In genomic region chr20:59032023-59032712, GRCh38 we compare ENCODE assay signal across 8 cellular contexts. TPM values are rescaled to one million over a fixed set of nuclear protein-coding genes. Genes with fewer than 3 reads are reported as not detected.
DNase-seq lines count a peak whose midpoint lies in the region; ATAC-seq and TF ChIP-seq lines count a peak whose summit lies in the region.

Gene ATP5F1E (minus strand): TSS chr20:59032335. CDS start chr20:59032251, 84 bp downstream.

- peak within 1 kb of the TSS; percentile 94 for H2AFZ ChIP-seq in parathyroid adenoma

- ATAC-seq in HG02759 (IDR thresholded peaks at IDR 0.05; ENCODE audit: unreplicated experiment) (peak; percentile 98), Right ventricle myocardium inferior (peak; percentile 100)

- H3K4me3 ChIP-seq in GM12865 (ENCODE audit: low read depth, low read length), result peak within 1 kb of the TSS; percentile 85
- H3K4me3 ChIP-seq in parathyroid adenoma (ENCODE audit: low read depth, low read length), result peak within 1 kb of the TSS; percentile 87
- H3K4me3 ChIP-seq in tibial artery, result peak within 1 kb of the TSS; percentile 78 to 93

- DNase-seq in GM12865 (ENCODE audit: low read depth) (peak; percentile 98), NCI-H1417 treated with DMSO at 0.1 percent for 48 hours (lab: John Stamatoyannopoulos, UW) (peak; percentile 93), SW 1271 (lab: John Stamatoyannopoulos, UW) (peak; percentile 89 to 97), Right ventricle myocardium inferior (ENCODE audit: missing footprints) (peak; percentile 98), tibial artery (peak; percentile 96 to 98)
- peak; percentile 93 for DNase-seq in activated naive CD8-positive, alpha-beta T cell treated with anti-CD3 and anti-CD28 coated beads, Interleukin-2, amount 50 U/mL, for 16 hours (ENCODE audit: low read depth, low spot score)

- no peak within 1 kb of the TSS for H3K9ac ChIP-seq in parathyroid adenoma

- H3K27me3 ChIP-seq in parathyroid adenoma (ENCODE audit: control insufficient read depth, insufficient read depth, low read length) (no peaks in the 10 kb centered on the region), tibial artery (no peaks in the 10 kb centered on the region)

- intact Hi-C loops in Right ventricle myocardium inferior (cut with DNase I) (loop anchor here (2.0 kb wide), 1 partner anchor 141 kb away; no protein-coding TSS in a partner anchor), tibial artery (cut with DNase I; ENCODE audit: low total_unique reads) (loop anchor here (5.0 kb wide), 2 partner anchors 50 to 140 kb away; partner anchors contain the start of gene NELFCD)

- H3K4me1 ChIP-seq in parathyroid adenoma (peaks cover 16% of the 10 kb centered on the region), tibial artery (peaks cover 0 to 44% (median 36%) of the 10 kb centered on the region in 4 donors)

- H3K36me3 ChIP-seq in parathyroid adenoma (ENCODE audit: control insufficient read depth, insufficient read depth, low read length) (no peaks in the 10 kb centered on the region), tibial artery (peaks cover 32 to 58% (median 44%) of the 10 kb centered on the region in 3 donors)

- H3K27ac ChIP-seq in parathyroid adenoma (peak within 1 kb of the TSS; percentile 84), tibial artery (peak within 1 kb of the TSS; percentile 85 to 86)

- TF ChIP-seq CTCF in GM12865 (IDR thresholded peaks at IDR 0.05; ENCODE audit: insufficient read depth, low read depth, low read length, missing control alignments) (no peak), parathyroid adenoma (IDR thresholded peaks at IDR 0.05) (no peak), tibial artery (IDR thresholded peaks at IDR 0.05) (no peak)

- H3K4me2 ChIP-seq in parathyroid adenoma (ENCODE audit: low read length), result peak within 1 kb of the TSS; percentile 86

- peaks cover 10% of the 10 kb centered on the region for H3K79me2 ChIP-seq in parathyroid adenoma

- H3K9me3 ChIP-seq in parathyroid adenoma (ENCODE audit: control insufficient read depth, low read length) (no peaks in the 10 kb centered on the region), tibial artery (no peaks in the 10 kb centered on the region)

RNA-seq across cellular contexts. Expression of gene ATP5F1E, which starts in this region (rescaled TPM):
- 132 TPM for total RNA-seq in Right ventricle myocardium inferior

Comparison
In these comparisons a context has a peak if more than half of its experiments do, and no peak if none do; other contexts are left out.
1. Peak in every context shown above with its lines: DNase-seq, ATAC-seq, H3K4me3 ChIP-seq and H3K27ac ChIP-seq.